ENCODE assay signal across 14 cellular contexts in the genomic region with DNA sequence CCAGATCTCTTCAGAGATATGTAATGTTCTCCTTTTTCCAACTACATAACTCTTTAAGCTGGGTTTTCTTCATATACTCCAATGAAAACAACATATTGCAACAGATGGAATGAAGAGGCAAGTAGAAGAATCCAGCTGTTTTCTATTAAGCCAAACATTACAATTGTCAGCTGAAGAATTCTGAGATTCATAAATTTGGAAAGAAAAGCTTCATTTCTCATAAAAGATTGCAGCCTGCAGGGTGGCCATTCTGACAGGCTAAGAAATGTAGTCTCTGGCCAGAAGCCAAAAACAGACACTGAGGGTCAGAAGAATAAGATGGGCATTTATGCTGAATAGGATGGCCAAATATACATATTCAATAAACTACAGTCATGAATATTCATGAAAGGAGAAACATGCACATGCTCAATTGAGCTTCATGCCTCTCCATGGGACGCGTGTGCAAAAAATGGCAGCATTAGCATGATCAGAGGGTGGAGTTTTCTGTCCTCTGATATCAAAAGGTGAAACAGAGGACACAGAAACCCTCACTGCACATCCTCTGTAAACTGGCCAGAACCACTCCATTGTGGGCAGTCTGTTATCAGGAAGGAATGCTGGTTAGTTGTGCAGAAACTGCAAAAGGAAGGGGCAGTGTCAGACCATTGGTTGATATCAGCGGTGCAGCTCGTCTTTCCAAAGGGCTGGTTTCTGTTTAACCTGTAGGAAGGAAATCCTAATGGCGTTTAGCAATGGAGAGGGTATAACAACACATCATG. TPM values are rescaled to one million over a fixed set of nuclear protein-coding genes. Genes with fewer than 3 reads are reported as not detected.
DNase-seq lines count a peak whose midpoint lies in the region; ATAC-seq and TF ChIP-seq lines count a peak whose summit lies in the region.
"Had no signal": no experiment of that assay in that cellular context is flagged by ENCODE, and none has a peak within 500 bp of the region (broad histone marks: within the 10 kb centered on the region; RNA-seq: fewer than 3 reads in every experiment).

No MANE protein-coding gene starts in this region.

- no peaks in the 10 kb centered on the region for H3K27me3 ChIP-seq in fibroblast of lung (ENCODE audit: control insufficient read depth, insufficient read depth, low read length)
- H3K27me3 ChIP-seq in lung (ENCODE audit: control insufficient read depth, insufficient read depth): no peaks in the 10 kb centered on the region

- no peaks in the 10 kb centered on the region for H3K9me3 ChIP-seq in SK-N-MC (ENCODE audit: low read depth, low read length)
- H3K9me3 ChIP-seq in fibroblast of lung (ENCODE audit: control insufficient read depth, insufficient read depth, low read depth, low read length): no peaks in the 10 kb centered on the region
- H3K9me3 ChIP-seq in lung (ENCODE audit: control insufficient read depth in 2 of 2, insufficient read depth in 1 of 2, low read length in 1 of 2): no peaks in the 10 kb centered on the region

- intact Hi-C loops in natural killer cell (cut with micrococcal nuclease) (no loop called here), head of caudate nucleus (cut with DNase I) (no loop called here)

- DNase-seq in AG20443 (ENCODE audit: low spot score) (peak; percentile 52), SK-N-MC (ENCODE audit: low read depth, low spot score) (peak; percentile 18), fibroblast of lung (ENCODE audit: low read depth in 2 of 2) (peak; percentile 75 to 82), lung (ENCODE audit: low spot score) (no peak), T-helper 1 cell (no peak), natural killer cell (no peak), head of caudate nucleus (no peak)
- no peak for DNase-seq in activated CD4-positive, alpha-beta memory T cell treated with anti-CD3 and anti-CD28 coated beads, Interleukin-2, amount 10 ng/mL, durations not matched to agents 7 days and 5 days
- DNase-seq: activated B cell treated with CpG ODN at 0.5 μM for 24 hours; activated T-cell treated with anti-CD3 and anti-CD28 coated beads, Interleukin-2, amount 50 U/mL, for 4 hours; C1 segment of cervical spinal cord; NCI-H1417; NCI-H774; retina had no signal

- H3K4me3 Mint-ChIP-seq in natural killer cell: no peak overlapping the region
- no peak overlapping the region for H3K4me3 Mint-ChIP-seq in activated CD4-positive, alpha-beta memory T cell treated with anti-CD3 and anti-CD28 coated beads, Interleukin-2, amount 10 ng/mL, durations not matched to agents 7 days and 5 days
- H3K4me3 Mint-ChIP-seq: activated B cell treated with CpG ODN at 0.5 μM for 24 hours; activated T-cell treated with anti-CD3 and anti-CD28 coated beads, Interleukin-2, amount 50 U/mL, for 4 hours had no signal

- no peak for TF ChIP-seq CTCF in fibroblast of lung (conservative IDR thresholded peaks at IDR 0.05 in 1 of 2, IDR thresholded peaks at IDR 0.05 in 1 of 2; ENCODE audit: low read depth in 1 of 2, low read length in 2 of 2)
- TF ChIP-seq CTCF in lung (IDR thresholded peaks at IDR 0.05; ENCODE audit: control extremely low read depth, extremely low read depth): no peak
- no peak for TF ChIP-seq CTCF in natural killer cell (IDR thresholded peaks at IDR 0.05)

- POLR2A ChIA-PET in activated CD4-positive, alpha-beta memory T cell treated with anti-CD3 and anti-CD28 coated beads, Interleukin-2, amount 10 ng/mL, durations not matched to agents 7 days and 5 days (lab: Charles Lee): no interaction called here

- H3K9ac ChIP-seq in SK-N-MC (ENCODE audit: insufficient read length) (no peak overlapping the region), fibroblast of lung (ENCODE audit: insufficient read depth, low read length) (no peak overlapping the region)

- H3K4me1 Mint-ChIP-seq in natural killer cell: no peaks in the 10 kb centered on the region
- H3K4me1 Mint-ChIP-seq in activated CD4-positive, alpha-beta memory T cell treated with anti-CD3 and anti-CD28 coated beads, Interleukin-2, amount 10 ng/mL, durations not matched to agents 7 days and 5 days: no peaks in the 10 kb centered on the region
- H3K4me1 Mint-ChIP-seq: activated B cell treated with CpG ODN at 0.5 μM for 24 hours had no signal

- CTCF ChIA-PET in activated CD4-positive, alpha-beta memory T cell treated with anti-CD3 and anti-CD28 coated beads, Interleukin-2, amount 10 ng/mL, durations not matched to agents 7 days and 5 days (lab: Charles Lee): interaction anchor here (1.1 to 1.5 kb wide), 4 partner anchors 8 to 109 kb away, joined by 3 to 5 read pairs (median 4); no protein-coding TSS in a partner anchor

- no peak overlapping the region for H3K4me2 ChIP-seq in fibroblast of lung (ENCODE audit: extremely low read depth, insufficient read depth, low read length)

- ATAC-seq in lung (ENCODE audit: insufficient read depth, low FRiP score) (peak; percentile 48), natural killer cell (no peak)
- ATAC-seq: activated T-cell treated with anti-CD3 and anti-CD28 coated beads, Interleukin-2, amount 50 U/mL, for 4 hours had no signal

- no peak overlapping the region for H3K4me3 ChIP-seq in SK-N-MC
- H3K4me3 ChIP-seq in fibroblast of lung (replicated peaks in 1 of 4; ENCODE audit: control extremely low read depth in 1 of 4, insufficient read depth in 1 of 4, low read depth in 3 of 4, low read length in 4 of 4): no peak overlapping the region
- H3K4me3 ChIP-seq in lung: no peak overlapping the region

- H3K9me3 Mint-ChIP-seq in natural killer cell: no peaks in the 10 kb centered on the region
- no peaks in the 10 kb centered on the region for H3K9me3 Mint-ChIP-seq in activated CD4-positive, alpha-beta memory T cell treated with anti-CD3 and anti-CD28 coated beads, Interleukin-2, amount 10 ng/mL, durations not matched to agents 7 days and 5 days

- H3K36me3 ChIP-seq in SK-N-MC (ENCODE audit: insufficient read depth, low read length) (no peaks in the 10 kb centered on the region), fibroblast of lung (ENCODE audit: control insufficient read depth, insufficient read depth, low read length) (no peaks in the 10 kb centered on the region), lung (ENCODE audit: control insufficient read depth in 2 of 2, insufficient read depth in 2 of 2, low read length in 2 of 2) (no peaks in the 10 kb centered on the region)

- H4K20me1 ChIP-seq in fibroblast of lung (ENCODE audit: control insufficient read depth, extremely low read depth, insufficient read depth, low read length): no peaks in the 10 kb centered on the region

- H3K4me1 ChIP-seq in fibroblast of lung (ENCODE audit: control insufficient read depth, extremely low read depth, insufficient read depth, low read length) (no peaks in the 10 kb centered on the region), lung (ENCODE audit: control insufficient read depth in 2 of 2, insufficient read depth in 2 of 2, low read length in 2 of 2) (peaks cover 2% of the 10 kb centered on the region in 2 donors)

- H3K27ac ChIP-seq in SK-N-MC (peak overlapping the region; percentile 68), fibroblast of lung (ENCODE audit: insufficient read depth, low read length) (no peak overlapping the region), lung (ENCODE audit: low read depth in 1 of 2, low read length in 1 of 2) (no peak overlapping the region)

- WGBS in lung, 2 donors: 65 to 79% methylated on average over 5 of the region's 5 CpGs

- no peak overlapping the region for H2AFZ ChIP-seq in fibroblast of lung (ENCODE audit: low read length)

- no peaks in the 10 kb centered on the region for H3K27me3 Mint-ChIP-seq in natural killer cell (ENCODE audit: low read depth in 2 of 2)
- no peaks in the 10 kb centered on the region for H3K27me3 Mint-ChIP-seq in activated CD4-positive, alpha-beta memory T cell treated with anti-CD3 and anti-CD28 coated beads, Interleukin-2, amount 10 ng/mL, durations not matched to agents 7 days and 5 days
- H3K27me3 Mint-ChIP-seq: activated B cell treated with CpG ODN at 0.5 μM for 24 hours had no signal

- no peak overlapping the region for H3K27ac Mint-ChIP-seq in natural killer cell
- H3K27ac Mint-ChIP-seq in activated CD4-positive, alpha-beta memory T cell treated with anti-CD3 and anti-CD28 coated beads, Interleukin-2, amount 10 ng/mL, durations not matched to agents 7 days and 5 days: no peak overlapping the region
- H3K27ac Mint-ChIP-seq: activated B cell treated with CpG ODN at 0.5 μM for 24 hours had no signal

- H3K36me3 Mint-ChIP-seq in natural killer cell: no peaks in the 10 kb centered on the region
- H3K36me3 Mint-ChIP-seq in activated CD4-positive, alpha-beta memory T cell treated with anti-CD3 and anti-CD28 coated beads, Interleukin-2, amount 10 ng/mL, durations not matched to agents 7 days and 5 days (ENCODE audit: low read depth): no peaks in the 10 kb centered on the region

- H3K79me2 ChIP-seq in fibroblast of lung (ENCODE audit: control insufficient read depth, insufficient read depth, low read length): no peaks in the 10 kb centered on the region

RNA-seq across cellular contexts. Expression of gene FXN, which starts 50.2 kb away (rescaled TPM):
- total RNA-seq in fibroblast of lung (0.99 and 1.0 TPM in 2 replicates), lung (10 to 100 TPM in 1 of 2 donors, 1 to 10 TPM in 1; 3.6 to 13.5 TPM), natural killer cell (10 to 100 TPM; 11.5 to 19.4 (median 18.9) TPM)
- polyA plus RNA-seq in fibroblast of lung (21.6 and 29.3 TPM in 2 replicates), lung (10 to 100 TPM in 1 of 2 donors, 1 to 10 TPM in 1; 8.7 to 12.5 TPM)
- polyA plus RNA-seq in fibroblast of lung (2012): 15.2 and 20.0 TPM in 2 replicates
- 1.5 and 14.7 TPM in 2 replicates for polyA minus RNA-seq in fibroblast of lung (ENCODE audit: low replicate concordance)
- 10 to 100 TPM; 21.8 to 22.5 TPM for total RNA-seq in activated CD4-positive, alpha-beta memory T cell treated with anti-CD3 and anti-CD28 coated beads, Interleukin-2, amount 10 ng/mL, durations not matched to agents 7 days and 5 days

Comparison
In these comparisons a context has a peak if more than half of its experiments do, and no peak if none do; other contexts are left out.
1. DNase-seq: peak in AG20443 (single experiment), SK-N-MC (single experiment) and fibroblast of lung (2 of 2); none in lung (single experiment), T-helper 1 cell (0 of 5), natural killer cell (single experiment), head of caudate nucleus (0 of 42) and activated CD4-positive, alpha-beta memory T cell treated with anti-CD3 and anti-CD28 coated beads, Interleukin-2, amount 10 ng/mL, durations not matched to agents 7 days and 5 days (single experiment).